In the genomic region with DNA sequence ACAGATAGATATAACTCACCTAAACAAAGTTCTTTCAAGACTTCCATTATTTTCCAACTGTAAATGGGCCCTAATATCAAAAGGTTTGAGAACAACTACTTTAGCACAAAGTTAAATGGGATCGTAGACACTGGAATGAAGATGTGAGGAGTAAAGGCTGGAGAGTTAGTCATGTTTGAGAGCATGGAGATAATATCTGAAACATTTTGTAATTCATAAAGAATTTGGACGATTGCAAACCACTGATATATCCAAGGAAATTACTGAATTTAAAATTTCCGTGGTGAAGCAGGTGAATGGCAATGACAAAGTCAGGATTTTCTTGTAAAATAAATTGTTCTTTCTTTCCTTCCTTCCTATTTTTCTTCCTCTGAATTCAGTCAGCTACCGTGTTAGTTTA, we compare ENCODE assay signal across 23 cellular contexts.
"Had no signal": no experiment of that assay in that cellular context is flagged by ENCODE, and none has a peak within 500 bp of the region (broad histone marks: within the 10 kb centered on the region; RNA-seq: fewer than 3 reads in every experiment).

No MANE protein-coding gene starts in this region.

- H3K4me1 Mint-ChIP-seq: naive thymus-derived CD8-positive, alpha-beta T cell; nephron; neural crest cell; stimulated activated effector memory CD8-positive, alpha-beta T cell treated with anti-CD3 and anti-CD28 coated beads, Interleukin-12 subunit alpha, Interleukin-12 subunit beta, amount 100 ng/mL, for 72 hours had no signal

- H3K27ac Mint-ChIP-seq: naive thymus-derived CD8-positive, alpha-beta T cell; nephron; stimulated activated effector memory CD8-positive, alpha-beta T cell treated with anti-CD3 and anti-CD28 coated beads, Interleukin-12 subunit alpha, Interleukin-12 subunit beta, amount 100 ng/mL, for 72 hours; stimulated activated naive CD8-positive, alpha-beta T cell treated with anti-CD3 and anti-CD28 coated beads, Interleukin-15, Interleukin-2, amounts not matched to agents 100 ng/mL and 50 ng/mL, for 24 hours had no signal

- H3K27me3 Mint-ChIP-seq: naive thymus-derived CD8-positive, alpha-beta T cell; stimulated activated naive CD8-positive, alpha-beta T cell treated with anti-CD3 and anti-CD28 coated beads, Interleukin-15, Interleukin-2, amounts not matched to agents 100 ng/mL and 50 ng/mL, for 24 hours had no signal

- DNase-seq: kidney; left colon; left lung; lower lobe of right lung; mammary epithelial cell; mesenchymal stem cell; naive thymus-derived CD8-positive, alpha-beta T cell; nucleus accumbens; pancreas; posterior cingulate gyrus; retina; right cardiac atrium; stimulated activated CD4-positive, alpha-beta T cell treated with anti-CD3 and anti-CD28 coated beads, Interleukin-12 subunit alpha, Interleukin-12 subunit beta, amount 100 ng/mL, for 4 hours; stimulated activated CD4-positive, alpha-beta T cell treated with anti-CD3 and anti-CD28 coated beads, Interleukin-15, amount 100 ng/mL, for 24 hours; stimulated activated CD4-positive, alpha-beta T cell treated with anti-CD3 and anti-CD28 coated beads, Interleukin-2, amount 100 ng/mL, for 24 hours; stimulated activated CD4-positive, alpha-beta T cell treated with anti-CD3 and anti-CD28 coated beads, Interleukin-4, amount 100 ng/mL, for 1 hour; stimulated activated naive CD4-positive, alpha-beta T cell; tibial artery; upper lobe of right lung had no signal

- H3K36me3 Mint-ChIP-seq: naive thymus-derived CD8-positive, alpha-beta T cell; stimulated activated effector memory CD8-positive, alpha-beta T cell treated with anti-CD3 and anti-CD28 coated beads, Interleukin-12 subunit alpha, Interleukin-12 subunit beta, amount 100 ng/mL, for 72 hours had no signal

- ATAC-seq: left colon; left lung; lower lobe of right lung; naive thymus-derived CD8-positive, alpha-beta T cell; pancreas; right cardiac atrium; stimulated activated effector memory CD8-positive, alpha-beta T cell treated with anti-CD3 and anti-CD28 coated beads, Interleukin-12 subunit alpha, Interleukin-12 subunit beta, amount 100 ng/mL, for 72 hours; upper lobe of right lung had no signal

- H3K4me3 Mint-ChIP-seq: naive thymus-derived CD8-positive, alpha-beta T cell; nephron; neural crest cell; stimulated activated effector memory CD8-positive, alpha-beta T cell treated with anti-CD3 and anti-CD28 coated beads, Interleukin-12 subunit alpha, Interleukin-12 subunit beta, amount 100 ng/mL, for 72 hours; stimulated activated naive CD8-positive, alpha-beta T cell treated with anti-CD3 and anti-CD28 coated beads, Interleukin-15, Interleukin-2, amounts not matched to agents 100 ng/mL and 50 ng/mL, for 24 hours had no signal
